Comparison of ENCODE assay signal across 8 cellular contexts in the genomic region with DNA sequence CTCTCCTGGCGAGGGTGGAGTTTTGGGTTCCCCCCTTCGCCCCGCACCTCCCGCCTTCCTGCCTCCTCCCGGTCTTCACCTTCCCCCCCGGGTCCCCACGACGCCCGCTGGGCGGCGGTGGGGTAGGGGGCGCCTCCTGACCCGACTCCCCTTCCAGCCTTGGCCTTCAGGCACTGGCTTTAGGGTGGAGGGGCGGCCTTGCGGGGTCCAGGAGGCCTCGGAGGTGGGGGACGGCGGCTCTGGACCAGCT. TPM values are rescaled to one million over a fixed set of nuclear protein-coding genes. Genes with fewer than 3 reads are reported as not detected.
DNase-seq lines count a peak whose midpoint lies in the region; ATAC-seq and TF ChIP-seq lines count a peak whose summit lies in the region.

No MANE protein-coding gene starts in this region.

- H3K27ac ChIP-seq in VCaP (peak overlapping the region; percentile 92), skin epidermis (peak overlapping the region in 20 of 21 experiments; percentile 59 to 98 (median 88))

- ATAC-seq in GM19035 (IDR thresholded peaks at IDR 0.05; ENCODE audit: unreplicated experiment) (peak; percentile 10), left ventricle myocardium superior (peak; percentile 56), GM21381 (IDR thresholded peaks at IDR 0.05; ENCODE audit: unreplicated experiment) (no peak), GM21360 (IDR thresholded peaks at IDR 0.05; ENCODE audit: unreplicated experiment) (no peak), HG02759 (IDR thresholded peaks at IDR 0.05; ENCODE audit: unreplicated experiment) (no peak)

- no peak for DNase-seq in left ventricle myocardium superior
- no peak for DNase-seq in HUDEP-2 (lab: John Stamatoyannopoulos, UW; ENCODE audit: unreplicated experiment in 76 of 76)

- TF ChIP-seq CTCF in VCaP (conservative IDR thresholded peaks at IDR 0.05) = no peak; the same call in 1 of the 2 replicates

- peak overlapping the region; percentile 40 to 74 (median 49) for H3K4me3 ChIP-seq in skin epidermis

- intact Hi-C loops in left ventricle myocardium superior (cut with micrococcal nuclease) = no loop called here

RNA-seq across cellular contexts. Expression of a gene that starts 2.4 kb away (rescaled TPM):
- total RNA-seq in left ventricle myocardium superior = 7.8 TPM

RNA-seq across cellular contexts. Expression of a gene that starts 18.6 kb away (rescaled TPM):
- total RNA-seq in left ventricle myocardium superior = 8.1 TPM

RNA-seq across cellular contexts. Expression of a gene that starts 42.3 kb away (rescaled TPM):
- total RNA-seq in left ventricle myocardium superior = 64.4 TPM

Comparison
In these comparisons a context has a peak if more than half of its experiments do, and no peak if none do; other contexts are left out.
1. ATAC-seq: peak in GM19035 (single experiment) and left ventricle myocardium superior (single experiment); none in GM21381 (single experiment), GM21360 (single experiment) and HG02759 (single experiment).